In genomic region chr12:99009654-99010296, GRCh38 we compare ENCODE assay signal across 22 cellular contexts.
"Had no signal": no experiment of that assay in that cellular context is flagged by ENCODE, and none has a peak within 500 bp of the region (broad histone marks: within the 10 kb centered on the region; RNA-seq: fewer than 3 reads in every experiment).

No MANE protein-coding gene starts in this region.

- H3K79me2 ChIP-seq: hepatocyte had no signal

- H3K36me3 ChIP-seq: adrenal gland, ascending aorta, breast epithelium, lower lobe of right lung, suprapubic skin, transverse colon had no signal

- H3K27ac Mint-ChIP-seq: activated naive CD4-positive, alpha-beta T cell treated with anti-CD3 and anti-CD28 coated beads, Interleukin-2, amount 50 U/mL, for 72 hours; activated T-helper 17 cell treated with anti-CD3 and anti-CD28 coated beads, Interleukin-2, amount 50 U/mL, for 72 hours; immature natural killer cell; stimulated activated naive CD8-positive, alpha-beta T cell treated with anti-CD3 and anti-CD28 coated beads, Interleukin-15, Interleukin-2, amounts not matched to agents 100 ng/mL and 50 ng/mL, for 24 hours had no signal

- ATAC-seq: activated naive CD4-positive, alpha-beta T cell treated with anti-CD3 and anti-CD28 coated beads, Interleukin-2, amount 50 U/mL, for 72 hours; activated T-helper 17 cell treated with anti-CD3 and anti-CD28 coated beads, Interleukin-2, amount 50 U/mL, for 72 hours; left lobe of liver; lower lobe of right lung; naive thymus-derived CD8-positive, alpha-beta T cell had no signal

- H3K27ac ChIP-seq: adrenal gland, ascending aorta, breast epithelium, epithelial cell of prostate, hepatocyte, lower lobe of right lung, suprapubic skin, transverse colon had no signal

- H3K27me3 ChIP-seq: adrenal gland, ascending aorta, breast epithelium, hepatocyte, suprapubic skin, transverse colon had no signal

- H3K9me3 ChIP-seq: adrenal gland, breast epithelium, lower lobe of right lung, suprapubic skin, transverse colon had no signal

- H3K4me2 ChIP-seq: hepatocyte had no signal

- H2AFZ ChIP-seq: hepatocyte had no signal

- DNase-seq: activated CD4-positive, alpha-beta T cell treated with anti-CD3 and anti-CD28 coated beads for 1 hour; activated CD4-positive, alpha-beta T cell treated with anti-CD3 and anti-CD28 coated beads, Interleukin-2, amount 50 U/mL, for 1 hour; activated T-cell treated with anti-CD3 and anti-CD28 coated beads, Interleukin-2, amount 50 U/mL, for 1 hour; adrenal gland; cerebellar nuclear complex; cortex of kidney; foreskin melanocyte; immature natural killer cell; lower lobe of right lung; naive thymus-derived CD8-positive, alpha-beta T cell; stimulated activated CD4-positive, alpha-beta T cell treated with anti-CD3 and anti-CD28 coated beads, Interleukin-4, amount 100 ng/mL, for 4 hours; T-helper 1 cell; transverse colon had no signal

- H3K4me3 Mint-ChIP-seq: activated T-helper 17 cell treated with anti-CD3 and anti-CD28 coated beads, Interleukin-2, amount 50 U/mL, for 72 hours; immature natural killer cell; naive thymus-derived CD8-positive, alpha-beta T cell; stimulated activated naive CD8-positive, alpha-beta T cell treated with anti-CD3 and anti-CD28 coated beads, Interleukin-15, Interleukin-2, amounts not matched to agents 100 ng/mL and 50 ng/mL, for 24 hours had no signal

- H3K9me3 Mint-ChIP-seq: activated naive CD4-positive, alpha-beta T cell treated with anti-CD3 and anti-CD28 coated beads, Interleukin-2, amount 50 U/mL, for 72 hours; activated T-helper 17 cell treated with anti-CD3 and anti-CD28 coated beads, Interleukin-2, amount 50 U/mL, for 72 hours; stimulated activated naive CD8-positive, alpha-beta T cell treated with anti-CD3 and anti-CD28 coated beads, Interleukin-15, Interleukin-2, amounts not matched to agents 100 ng/mL and 50 ng/mL, for 24 hours had no signal

- H3K4me1 ChIP-seq: adrenal gland, ascending aorta, breast epithelium, lower lobe of right lung, suprapubic skin, transverse colon had no signal

- H3K36me3 Mint-ChIP-seq: activated naive CD4-positive, alpha-beta T cell treated with anti-CD3 and anti-CD28 coated beads, Interleukin-2, amount 50 U/mL, for 72 hours; immature natural killer cell; naive thymus-derived CD8-positive, alpha-beta T cell had no signal

- H3K4me1 Mint-ChIP-seq: activated T-helper 17 cell treated with anti-CD3 and anti-CD28 coated beads, Interleukin-2, amount 50 U/mL, for 72 hours; immature natural killer cell; naive thymus-derived CD8-positive, alpha-beta T cell had no signal

- H3K4me3 ChIP-seq: adrenal gland, ascending aorta, breast epithelium, hepatocyte, lower lobe of right lung, suprapubic skin, transverse colon had no signal
